Comparison of ENCODE assay signal across 10 cellular contexts in genomic region chr9:69745716-69746538, GRCh38. TPM values are rescaled to one million over a fixed set of nuclear protein-coding genes. Genes with fewer than 3 reads are reported as not detected.
DNase-seq lines count a peak whose midpoint lies in the region; FAIRE-seq and TF ChIP-seq lines count a peak whose summit lies in the region.
"Had no signal": no experiment of that assay in that cellular context is flagged by ENCODE, and none has a peak within 500 bp of the region (broad histone marks: within the 10 kb centered on the region; RNA-seq: fewer than 3 reads in every experiment).

No MANE protein-coding gene starts in this region.

- DNase-seq in NOMO-1 treated with DMSO at 0.1 percent for 48 hours (lab: John Stamatoyannopoulos, UW; ENCODE audit: unreplicated experiment) (peak; percentile 45), NOMO-1 treated with dmso at 0.1 percent for 144 hours (lab: John Stamatoyannopoulos, UW; ENCODE audit: unreplicated experiment) (no peak), H1 (ENCODE audit: low read depth in 1 of 2, low spot score in 2 of 2) (no peak), neural crest cell (ENCODE audit: low read depth, low spot score) (no peak), GM12891 (ENCODE audit: insufficient read length, low spot score) (no peak), GM20000 (ENCODE audit: low spot score) (no peak), NCI-H2227 treated with DMSO at 0.1 percent for 48 hours (lab: John Stamatoyannopoulos, UW) (no peak)
- DNase-seq: CD8-positive, alpha-beta memory T cell had no signal

- H2BK15ac ChIP-seq in H1 (ENCODE audit: low read length): no peak overlapping the region

- H3K4me3 Mint-ChIP-seq in neural crest cell: no peak overlapping the region
- H3K4me3 Mint-ChIP-seq: CD8-positive, alpha-beta memory T cell had no signal

- H3K36me3 ChIP-seq in Loucy (ENCODE audit: insufficient read depth, low read length) (peaks cover 26% of the 10 kb centered on the region; the same call in 1 of the 2 replicates), H1 (ENCODE audit: control insufficient read depth in 2 of 4, insufficient read depth in 4 of 4, low read length in 3 of 4) (peaks cover 2 to 85% (median 20%) of the 10 kb centered on the region in 4 experiments; a peak in 7 of 8 replicates)
- H3K36me3 ChIP-seq: vagina had no signal

- no peaks in the 10 kb centered on the region for H3F3A ChIP-seq in Loucy (ENCODE audit: low read depth)

- no peak; the same call in 1 of the 2 replicates for TF ChIP-seq CTCF in Loucy (conservative IDR thresholded peaks at IDR 0.05; ENCODE audit: low read length)
- TF ChIP-seq CTCF in H1 (IDR thresholded peaks at IDR 0.05; ENCODE audit: control extremely low read depth in 1 of 3, insufficient read depth in 1 of 3, low read depth in 1 of 3, low read length in 3 of 3): peak in 2 of 3 experiments; percentile 24 to 39; a peak in 3 of 4 replicates
- peak; percentile 33 for TF ChIP-seq CTCF in neural crest cell (conservative IDR thresholded peaks at IDR 0.05)
- no peak for TF ChIP-seq CTCF in GM20000 (IDR thresholded peaks at IDR 0.05; ENCODE audit: extremely low read depth, missing control alignments)

- H3K9me3 Mint-ChIP-seq in neural crest cell: no peaks in the 10 kb centered on the region
- H3K9me3 Mint-ChIP-seq: CD8-positive, alpha-beta memory T cell had no signal

- H3K9me3 ChIP-seq in Loucy (ENCODE audit: insufficient read depth, low read depth, low read length): no peaks in the 10 kb centered on the region
- no peaks in the 10 kb centered on the region for H3K9me3 ChIP-seq in H1 (ENCODE audit: insufficient read depth in 2 of 2, low read depth in 1 of 2, low read length in 1 of 2)
- H3K9me3 ChIP-seq: vagina had no signal

- H3K4me1 ChIP-seq in Loucy (ENCODE audit: insufficient read depth, low read length, poor library complexity, severe bottlenecking): peaks cover 37% of the 10 kb centered on the region
- peaks cover 0 to 2% (median under 1%) of the 10 kb centered on the region in 4 experiments; a peak in 1 of 7 replicates for H3K4me1 ChIP-seq in H1 (replicated peaks in 1 of 4; ENCODE audit: control insufficient read depth in 3 of 4, insufficient read depth in 4 of 4, low read length in 3 of 4)
- H3K4me1 ChIP-seq: vagina had no signal

- H3K27ac ChIP-seq in H1 (ENCODE audit: low read depth, low read length): no peak overlapping the region
- H3K27ac ChIP-seq: vagina had no signal

- peaks cover 42% of the 10 kb centered on the region for H3K4me1 Mint-ChIP-seq in neural crest cell

- FAIRE-seq in H1 (lab: Jason Lieb, UNC): no peak
- FAIRE-seq in GM12891 (lab: Jason Lieb, UNC): no peak

- H4K5ac ChIP-seq in H1 (ENCODE audit: insufficient read length, low read depth, low read length): no peak overlapping the region

- 87% methylated on average over 5 of the region's 5 CpGs; no CpG with 5 or more reads in 1 of the 2 experiments for WGBS in H1 (ENCODE audit: extremely low coverage in 1 of 2, insufficient coverage in 1 of 2, insufficient read length in 1 of 2, insufficient replicate concordance in 2 of 2, low coverage in 1 of 2, low lambda C conversion rate in 2 of 2, missing lambda C conversion rate in 1 of 2), 2 experiments

- H3K9me2 ChIP-seq in Loucy (replicated peaks; ENCODE audit: low read depth, low read length): no peaks in the 10 kb centered on the region

- H3K27me3 Mint-ChIP-seq in neural crest cell (ENCODE audit: low read depth): no peaks in the 10 kb centered on the region

- TF ChIP-seq EP300 in H1 (IDR thresholded peaks at IDR 0.05; ENCODE audit: borderline replicate concordance in 1 of 2, low read depth in 2 of 2, low read length in 2 of 2): no peak

- peak; percentile 64 to 71 for TF ChIP-seq RAD21 in H1 (IDR thresholded peaks at IDR 0.05 in 1 of 2, conservative IDR thresholded peaks at IDR 0.05 in 1 of 2; ENCODE audit: low read depth in 2 of 2, low read length in 2 of 2)

- H3K79me1 ChIP-seq in H1 (ENCODE audit: low read depth, low read length): no peaks in the 10 kb centered on the region; the same call in none of the 2 replicates

- H2BK120ac ChIP-seq in H1 (replicated peaks; ENCODE audit: low read depth, low read length): no peak overlapping the region

- no peak overlapping the region for H2BK5ac ChIP-seq in H1 (ENCODE audit: low read depth, low read length)

- TF ChIP-seq POLR2A in H1 (IDR thresholded peaks at IDR 0.05; ENCODE audit: control extremely low read depth in 1 of 2, low read depth in 2 of 2, low read length in 2 of 2): no peak
- TF ChIP-seq POLR2A in GM12891 (IDR thresholded peaks at IDR 0.05; ENCODE audit: low read depth, low read length): no peak

- H3K27ac Mint-ChIP-seq in neural crest cell (ENCODE audit: unreplicated experiment): peak overlapping the region; percentile 53

- no peak overlapping the region for H4K91ac ChIP-seq in H1 (replicated peaks; ENCODE audit: insufficient read length, low read length)

- no peak overlapping the region for H3K14ac ChIP-seq in H1 (ENCODE audit: insufficient read length)

- peaks cover 14% of the 10 kb centered on the region for H4K20me1 ChIP-seq in Loucy (ENCODE audit: insufficient read depth, low read length, poor library complexity, severe bottlenecking)
- peaks cover 9 to 12% of the 10 kb centered on the region in 2 experiments for H4K20me1 ChIP-seq in H1 (replicated peaks in 1 of 2; ENCODE audit: control insufficient read depth in 1 of 2, insufficient read depth in 2 of 2, low read length in 2 of 2)

- H3K79me2 ChIP-seq in Loucy (ENCODE audit: insufficient read depth, low read length): peaks cover 67% of the 10 kb centered on the region
- H3K79me2 ChIP-seq in H1 (ENCODE audit: control insufficient read depth in 1 of 2, insufficient read depth in 2 of 2, low read length in 2 of 2): peaks cover 5 to 100% of the 10 kb centered on the region in 2 experiments; a peak in 3 of 4 replicates

- no peak overlapping the region for H2BK12ac ChIP-seq in H1 (ENCODE audit: low read depth, low read length)

- no peak overlapping the region for H3K9ac ChIP-seq in Loucy (ENCODE audit: low read depth, low read length, poor library complexity, severe bottlenecking)
- H3K9ac ChIP-seq in H1 (replicated peaks in 1 of 4; ENCODE audit: extremely low read depth in 1 of 4, low read depth in 3 of 4, low read length in 3 of 4): no peak overlapping the region

- no peak overlapping the region for H4K8ac ChIP-seq in H1 (ENCODE audit: extremely low read depth, insufficient read depth, low read length)

- H2AK5ac ChIP-seq in H1 (ENCODE audit: low read depth, low read length): no peak overlapping the region

- H3K36me3 Mint-ChIP-seq in neural crest cell (ENCODE audit: low read depth): peaks cover 8% of the 10 kb centered on the region

- H3K27me3 ChIP-seq in Loucy (ENCODE audit: insufficient read depth, low read length, poor library complexity, severe bottlenecking) (no peaks in the 10 kb centered on the region), H1 (replicated peaks in 1 of 4; ENCODE audit: control insufficient read depth in 3 of 4, extremely low read depth in 1 of 4, insufficient read depth in 3 of 4, low read length in 3 of 4) (no peaks in the 10 kb centered on the region)
- H3K27me3 ChIP-seq: vagina had no signal

- H3K4me2 ChIP-seq in Loucy (ENCODE audit: low read depth, low read length, poor library complexity, severe bottlenecking) (peak overlapping the region; percentile 31), H1 (ENCODE audit: insufficient read depth in 1 of 2, low read depth in 2 of 2, low read length in 2 of 2) (no peak overlapping the region)

- H3K4me3 ChIP-seq in Loucy (ENCODE audit: low read length, poor library complexity, severe bottlenecking): no peak overlapping the region
- no peak overlapping the region for H3K4me3 ChIP-seq in H1 (ENCODE audit: extremely low read depth in 1 of 4, insufficient read depth in 2 of 4, low read depth in 3 of 4, low read length in 4 of 4)
- H3K4me3 ChIP-seq: vagina had no signal

- H2BK20ac ChIP-seq in H1 (ENCODE audit: low read length): no peak overlapping the region

- H3K18ac ChIP-seq in H1 (ENCODE audit: extremely low read depth, low read length): no peak overlapping the region

- H3K4ac ChIP-seq in H1 (replicated peaks; ENCODE audit: insufficient read length, low read depth, low read length): no peak overlapping the region

- no peak overlapping the region for H3K23ac ChIP-seq in H1 (ENCODE audit: insufficient read length)

- H2AFZ ChIP-seq in Loucy (ENCODE audit: low read length) (no peak overlapping the region), H1 (ENCODE audit: low read length) (no peak overlapping the region)

- POLR2A ChIA-PET in H1 (lab: Charles Lee; ENCODE audit: partially characterized antibody): interaction anchor here (0.6 to 2.9 kb wide), 7 partner anchors 9 to 26 kb away, joined by 3 to 12 read pairs (median 4); partner anchors contain the start of gene PTAR1

- CTCF ChIA-PET in H1 (lab: Charles Lee; ENCODE audit: partially characterized antibody): interaction anchor here (0.6 to 3.5 kb wide), 20 partner anchors 9 to 738 kb away, joined by 3 to 16 read pairs (median 4); partner anchors contain the start of gene APBA1

- no peaks in the 10 kb centered on the region for H3K23me2 ChIP-seq in H1 (ENCODE audit: low read depth, low read length)

- no peak overlapping the region for H3K56ac ChIP-seq in H1 (replicated peaks; ENCODE audit: insufficient read length, low read depth, low read length)

TF ChIP-seq in H1, 55 proteins besides CTCF, POLR2A, EP300 and RAD21 (continues in another document):
- TF ChIP-seq CBX8 (IDR thresholded peaks at IDR 0.05; ENCODE audit: borderline replicate concordance, low read depth, low read length) (no peak), TCF12 (IDR thresholded peaks at IDR 0.05; ENCODE audit: low read depth, low read length) (no peak), ZNF274 (IDR thresholded peaks at IDR 0.05; ENCODE audit: borderline replicate concordance, extremely low read depth, low read length) (no peak), SAP30 (IDR thresholded peaks at IDR 0.05; ENCODE audit: insufficient read depth, insufficient replicate concordance, low read length) (no peak)

TF ChIP-seq in GM12891, 5 proteins besides CTCF, POLR2A, EP300 and RAD21 (continues in another document):
- TF ChIP-seq TAF1 (IDR thresholded peaks at IDR 0.05; ENCODE audit: low read depth, low read length): no peak
- TF ChIP-seq POLR2AphosphoS5 (IDR thresholded peaks at IDR 0.05; ENCODE audit: low read depth, low read length): no peak
- no peak for TF ChIP-seq SPI1 (IDR thresholded peaks at IDR 0.05; ENCODE audit: low read depth, low read length)
- no peak for TF ChIP-seq POU2F2 (IDR thresholded peaks at IDR 0.05; ENCODE audit: low read depth, low read length)

RNA-seq across cellular contexts. Expression of gene PTAR1, which starts 13.9 kb away (rescaled TPM):
- total RNA-seq in H1 (2021; fragmentation: NEBNext Ultra II Directional; extraction: Animal tissue kit (Norgen Biotek cat#: 25700)): 75.9 and 84.9 TPM in 2 replicates
- polyA plus RNA-seq in H1 (2011; rRNA removed): 15.9 and 19.5 TPM in 2 replicates
- polyA plus RNA-seq in H1 (2011; cell fraction: cytosol; rRNA removed): 24.9 TPM
- polyA plus RNA-seq in H1 (2011; cell fraction: nucleus; rRNA removed): 33.6 TPM
- 23.2 to 52.4 TPM (median 34.0 TPM) in 4 replicates for polyA plus RNA-seq in H1 (2012, experiment 1 of 2)
- 4.8 TPM for polyA plus RNA-seq in H1 (2012, experiment 2 of 2)
- 37.9 TPM for polyA plus RNA-seq in H1 (2013, experiment 1 of 2)
- 33.7 TPM for polyA plus RNA-seq in H1 (2013, experiment 2 of 2)
- polyA minus RNA-seq in H1 (2011; rRNA and poly(A)+ RNA removed): 142 and 180 TPM in 2 replicates
- 70.2 TPM for polyA minus RNA-seq in H1 (2011; cell fraction: cytosol; rRNA and poly(A)+ RNA removed)
- polyA minus RNA-seq in H1 (2011; cell fraction: nucleus; rRNA and poly(A)+ RNA removed): 174 TPM
- total RNA-seq in neural crest cell: 56.5 and 63.2 TPM in 2 replicates
- 6.0 TPM for polyA plus RNA-seq in GM12891 (2012; ENCODE audit: low read depth, missing spikeins)

Comparison
In these comparisons a context has a peak if more than half of its experiments do, and no peak if none do; other contexts are left out.
1. CTCF ChIP-seq: peak in H1 (2 of 3) and neural crest cell (single experiment); none in Loucy (single experiment) and GM20000 (single experiment).